In the genomic region with DNA sequence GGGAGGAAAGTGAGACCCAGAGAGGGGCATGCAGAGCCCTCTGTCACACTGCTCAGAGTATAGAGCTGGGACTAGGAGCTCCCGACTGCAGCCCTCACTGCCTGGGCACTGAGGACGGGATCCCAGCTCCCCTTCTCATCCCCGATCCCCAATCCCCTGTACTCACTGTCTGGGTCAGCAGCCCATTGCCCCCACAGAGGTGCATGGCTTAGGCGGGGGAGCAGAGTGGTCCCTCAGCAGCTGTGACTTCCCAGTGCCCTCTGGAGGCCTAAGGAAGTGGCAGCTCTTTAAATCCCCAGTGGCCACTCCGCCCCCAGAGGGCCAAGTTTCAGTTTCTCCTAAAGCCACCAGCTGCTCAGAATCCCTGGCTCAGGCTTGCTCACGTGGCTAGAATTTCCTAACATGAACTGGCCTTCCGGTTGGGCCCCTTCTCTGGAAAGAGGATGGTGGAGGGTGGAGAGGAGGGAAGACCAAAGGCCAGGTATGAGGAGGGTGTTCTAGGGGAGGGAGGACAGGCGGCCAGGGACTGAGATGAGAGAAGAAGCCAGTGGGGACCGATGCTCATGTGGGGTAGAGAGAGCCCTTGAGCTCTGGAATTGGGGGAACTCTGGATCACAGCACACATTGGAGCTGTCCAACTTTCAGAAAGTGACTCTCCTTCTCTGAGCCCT, we compare ENCODE assay signal across 9 cellular contexts. TPM values are rescaled to one million over a fixed set of nuclear protein-coding genes. Genes with fewer than 3 reads are reported as not detected.
A peak's percentile ranks its signal among the peaks of the same experiment; 100 is the strongest.
DNase-seq lines count a peak whose midpoint lies in the region; ATAC-seq and TF ChIP-seq lines count a peak whose summit lies in the region.
"Had no signal": no experiment of that assay in that cellular context is flagged by ENCODE, and none has a peak within 500 bp of the region (broad histone marks: within the 10 kb centered on the region; RNA-seq: fewer than 3 reads in every experiment).

A gene with protein sequence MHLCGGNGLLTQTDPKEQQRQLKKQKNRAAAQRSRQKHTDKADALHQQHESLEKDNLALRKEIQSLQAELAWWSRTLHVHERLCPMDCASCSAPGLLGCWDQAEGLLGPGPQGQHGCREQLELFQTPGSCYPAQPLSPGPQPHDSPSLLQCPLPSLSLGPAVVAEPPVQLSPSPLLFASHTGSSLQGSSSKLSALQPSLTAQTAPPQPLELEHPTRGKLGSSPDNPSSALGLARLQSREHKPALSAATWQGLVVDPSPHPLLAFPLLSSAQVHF (minus strand): TSS at position 262 of the 671 bp plus-strand sequence. CDS start 57 bp downstream, at position 205.

- peak within 1 kb of the TSS; percentile 79 for H3K4me3 Mint-ChIP-seq in activated naive CD8-positive, alpha-beta T cell treated with anti-CD3 and anti-CD28 coated beads, Interleukin-2, amount 10 ng/mL, durations not matched to agents 7 days and 5 days

- peak; percentile 79 for DNase-seq in A172 (ENCODE audit: low spot score)
- peak; percentile 71 for DNase-seq in NCI-H2171 treated with DMSO at 0.1 percent for 48 hours (lab: John Stamatoyannopoulos, UW)
- DNase-seq in activated naive CD8-positive, alpha-beta T cell treated with anti-CD3 and anti-CD28 coated beads, Interleukin-2, amount 10 ng/mL, durations not matched to agents 7 days and 5 days: peak; percentile 43
- peak; percentile 70 to 82 for DNase-seq in heart right ventricle
- peak; percentile 58 to 76 (median 71) for DNase-seq in ovary
- no peak for DNase-seq in stimulated activated CD4-positive, alpha-beta T cell treated with anti-CD3 and anti-CD28 coated beads, Interleukin-12 subunit alpha, Interleukin-12 subunit beta, amount 100 ng/mL, for 4 hours

- H3K36me3 Mint-ChIP-seq in activated naive CD8-positive, alpha-beta T cell treated with anti-CD3 and anti-CD28 coated beads, Interleukin-2, amount 10 ng/mL, durations not matched to agents 7 days and 5 days: no peaks in the 10 kb centered on the region

- peak within 1 kb of the TSS; percentile 1 to 65 (median 52) for H3K4me3 ChIP-seq in heart right ventricle
- H3K4me3 ChIP-seq in ovary: peak within 1 kb of the TSS; percentile 28

- 13 to 21% methylated on average over 9 of the region's 9 CpGs for WGBS in heart right ventricle, 2 donors
- 9 to 22% (median 11%) methylated on average over 9 of the region's 9 CpGs for WGBS in ovary, 3 donors

- POLR2A ChIA-PET in activated naive CD8-positive, alpha-beta T cell treated with anti-CD3 and anti-CD28 coated beads, Interleukin-2, amount 10 ng/mL, durations not matched to agents 7 days and 5 days (lab: Charles Lee): interaction anchor here (0.9 to 2.8 kb wide), 6 partner anchors 16 to 149 kb away, joined by 3 to 10 read pairs (median 3); a partner anchor contains a TSS

- peak; percentile 72 for ATAC-seq in activated naive CD8-positive, alpha-beta T cell treated with anti-CD3 and anti-CD28 coated beads, Interleukin-2, amount 10 ng/mL, durations not matched to agents 7 days and 5 days (ENCODE audit: low read depth)
- ATAC-seq in heart right ventricle: peak; percentile 86 to 96 (median 92)
- no peak for ATAC-seq in HG03521 (IDR thresholded peaks at IDR 0.05; ENCODE audit: unreplicated experiment)

- peak; percentile 26 for TF ChIP-seq CTCF in GM12873 (IDR thresholded peaks at IDR 0.05; ENCODE audit: insufficient read depth, low read depth, low read length, missing control alignments)
- peak in 8 of 9 donors; percentile 22 to 62 (median 48) for TF ChIP-seq CTCF in heart right ventricle (IDR thresholded peaks at IDR 0.05)
- peak in 2 of 3 donors; percentile 27 to 40 for TF ChIP-seq CTCF in ovary (IDR thresholded peaks at IDR 0.05)

- peak within 1 kb of the TSS in 9 of 10 donors; percentile 41 to 88 (median 72) for H3K27ac ChIP-seq in heart right ventricle
- H3K27ac ChIP-seq in ovary: peak within 1 kb of the TSS in 1 of 2 donors; percentile 2

- TF ChIP-seq EP300 in ovary (IDR thresholded peaks at IDR 0.05): no peak

- H3K36me3 ChIP-seq in heart right ventricle (peaks cover 0 to 19% (median 0%) of the 10 kb centered on the region in 9 donors), ovary (no peaks in the 10 kb centered on the region)

- peaks cover 29% of the 10 kb centered on the region for H3K4me1 Mint-ChIP-seq in activated naive CD8-positive, alpha-beta T cell treated with anti-CD3 and anti-CD28 coated beads, Interleukin-2, amount 10 ng/mL, durations not matched to agents 7 days and 5 days

- no peaks in the 10 kb centered on the region for H3K27me3 Mint-ChIP-seq in activated naive CD8-positive, alpha-beta T cell treated with anti-CD3 and anti-CD28 coated beads, Interleukin-2, amount 10 ng/mL, durations not matched to agents 7 days and 5 days

- H3K9me3 ChIP-seq in heart right ventricle (no peaks in the 10 kb centered on the region), ovary (no peaks in the 10 kb centered on the region)

- no peaks in the 10 kb centered on the region for H3K27me3 ChIP-seq in heart right ventricle
- no peaks in the 10 kb centered on the region for H3K27me3 ChIP-seq in ovary

- peak within 1 kb of the TSS; percentile 85 for H3K27ac Mint-ChIP-seq in activated naive CD8-positive, alpha-beta T cell treated with anti-CD3 and anti-CD28 coated beads, Interleukin-2, amount 10 ng/mL, durations not matched to agents 7 days and 5 days

- no peaks in the 10 kb centered on the region for H3K9me3 Mint-ChIP-seq in activated naive CD8-positive, alpha-beta T cell treated with anti-CD3 and anti-CD28 coated beads, Interleukin-2, amount 10 ng/mL, durations not matched to agents 7 days and 5 days

- H3K4me1 ChIP-seq in heart right ventricle: peaks cover 0 to 51% (median 17%) of the 10 kb centered on the region in 9 donors
- peaks cover 5% of the 10 kb centered on the region for H3K4me1 ChIP-seq in ovary (ENCODE audit: insufficient read depth)

- no peak for TF ChIP-seq POLR2A in ovary (IDR thresholded peaks at IDR 0.05)

- intact Hi-C loops in heart right ventricle (cut with DNase I): loop anchor here in 5 of 10 donors (5.0 to 10.0 kb wide), 4 partner anchors 70 to 152 kb away; a partner anchor contains a TSS
- intact Hi-C loops in ovary (cut with DNase I): no loop called here

RNA-seq across cellular contexts. Expression of the gene that starts here (rescaled TPM):
- 0.50 and 0.59 TPM in 2 replicates for total RNA-seq in A172 (2014; rRNA removed; shearing (Covaris generic))
- 1 to 10 TPM; 1.2 TPM for total RNA-seq in activated naive CD8-positive, alpha-beta T cell treated with anti-CD3 and anti-CD28 coated beads, Interleukin-2, amount 10 ng/mL, durations not matched to agents 7 days and 5 days
- 10 to 100 TPM in 1 of 10 donors, 1 to 10 TPM in 8, under 1 TPM in 1; 0.66 to 31.8 (median 1.7) TPM for total RNA-seq in heart right ventricle
- polyA plus RNA-seq in heart right ventricle: 1 to 10 TPM; 2.1 to 2.9 TPM
- 1 to 10 TPM; 1.4 to 3.4 (median 2.3) TPM for total RNA-seq in ovary
- polyA plus RNA-seq in ovary: 1 to 10 TPM; 1.5 to 2.8 TPM
- polyA plus RNA-seq: neural cell had no signal

Comparison
In these comparisons a context has a peak if more than half of its experiments do, and no peak if none do; other contexts are left out.
1. Peak in DNase-seq in A172; RNA of the gene not detected or under 1 TPM.